ENCODE assay signal across 1 cellular context in the genomic region with DNA sequence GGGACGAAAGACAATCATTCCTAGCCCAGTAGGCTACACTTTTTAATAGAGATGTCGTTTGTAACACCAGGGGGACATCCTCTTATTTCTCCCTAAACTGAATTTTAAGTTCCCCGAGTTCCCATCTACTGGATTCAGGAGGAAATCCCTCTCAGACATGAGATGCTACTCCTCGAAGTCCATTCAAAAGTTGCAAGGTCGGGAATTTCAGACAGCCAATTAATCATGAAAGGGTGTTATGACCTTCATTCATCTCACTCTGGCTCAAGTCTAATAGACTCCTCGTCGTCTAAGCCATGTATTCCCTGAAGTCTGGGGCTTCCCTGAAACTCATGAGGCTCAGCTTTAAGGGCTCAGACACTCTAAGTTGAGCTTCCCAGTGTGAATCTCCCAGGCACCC.
TF ChIP-seq lines count a peak whose summit lies in the region.

No MANE protein-coding gene starts in this region.

TF ChIP-seq in HCT116, 20 proteins besides CTCF, POLR2A, EP300 and RAD21:
- TF ChIP-seq YY1 (IDR thresholded peaks at IDR 0.05; ENCODE audit: extremely low read depth, insufficient replicate concordance, low read depth, low read length): no peak
- TF ChIP-seq CBX3 (IDR thresholded peaks at IDR 0.05; ENCODE audit: low read depth): no peak
- no peak for TF ChIP-seq JUND (IDR thresholded peaks at IDR 0.05)
- no peak for TF ChIP-seq SP1 (IDR thresholded peaks at IDR 0.05; ENCODE audit: low read depth)
- no peak for TF ChIP-seq SRF (IDR thresholded peaks at IDR 0.05; ENCODE audit: low read depth)
- TF ChIP-seq MAX (IDR thresholded peaks at IDR 0.05): no peak
- TF ChIP-seq ELF1 (IDR thresholded peaks at IDR 0.05; ENCODE audit: borderline replicate concordance, low read depth): no peak
- TF ChIP-seq ZNF274 (IDR thresholded peaks at IDR 0.05; ENCODE audit: low read depth, low read length): no peak
- TF ChIP-seq EZH2phosphoT487 (IDR thresholded peaks at IDR 0.05; ENCODE audit: borderline replicate concordance): no peak
- TF ChIP-seq, protein P1, sequence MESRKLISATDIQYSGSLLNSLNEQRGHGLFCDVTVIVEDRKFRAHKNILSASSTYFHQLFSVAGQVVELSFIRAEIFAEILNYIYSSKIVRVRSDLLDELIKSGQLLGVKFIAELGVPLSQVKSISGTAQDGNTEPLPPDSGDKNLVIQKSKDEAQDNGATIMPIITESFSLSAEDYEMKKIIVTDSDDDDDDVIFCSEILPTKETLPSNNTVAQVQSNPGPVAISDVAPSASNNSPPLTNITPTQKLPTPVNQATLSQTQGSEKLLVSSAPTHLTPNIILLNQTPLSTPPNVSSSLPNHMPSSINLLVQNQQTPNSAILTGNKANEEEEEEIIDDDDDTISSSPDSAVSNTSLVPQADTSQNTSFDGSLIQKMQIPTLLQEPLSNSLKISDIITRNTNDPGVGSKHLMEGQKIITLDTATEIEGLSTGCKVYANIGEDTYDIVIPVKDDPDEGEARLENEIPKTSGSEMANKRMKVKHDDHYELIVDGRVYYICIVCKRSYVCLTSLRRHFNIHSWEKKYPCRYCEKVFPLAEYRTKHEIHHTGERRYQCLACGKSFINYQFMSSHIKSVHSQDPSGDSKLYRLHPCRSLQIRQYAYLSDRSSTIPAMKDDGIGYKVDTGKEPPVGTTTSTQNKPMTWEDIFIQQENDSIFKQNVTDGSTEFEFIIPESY (IDR thresholded peaks at IDR 0.05; ENCODE audit: extremely low read depth, insufficient replicate concordance, low read length): no peak
- no peak for TF ChIP-seq ZFX (IDR thresholded peaks at IDR 0.05)
- no peak for TF ChIP-seq TCF7L2 (IDR thresholded peaks at IDR 0.05; ENCODE audit: borderline replicate concordance, extremely low read depth, insufficient read depth, insufficient read length)
- TF ChIP-seq, protein P2, sequence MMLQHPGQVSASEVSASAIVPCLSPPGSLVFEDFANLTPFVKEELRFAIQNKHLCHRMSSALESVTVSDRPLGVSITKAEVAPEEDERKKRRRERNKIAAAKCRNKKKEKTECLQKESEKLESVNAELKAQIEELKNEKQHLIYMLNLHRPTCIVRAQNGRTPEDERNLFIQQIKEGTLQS (IDR thresholded peaks at IDR 0.05): no peak
- TF ChIP-seq EGR1 (IDR thresholded peaks at IDR 0.05; ENCODE audit: low read depth): no peak
- TF ChIP-seq POLR2AphosphoS5 (IDR thresholded peaks at IDR 0.05; ENCODE audit: low read depth, low read length): no peak
- no peak for TF ChIP-seq FOSL1 (IDR thresholded peaks at IDR 0.05; ENCODE audit: low read depth)
